In the genomic region with DNA sequence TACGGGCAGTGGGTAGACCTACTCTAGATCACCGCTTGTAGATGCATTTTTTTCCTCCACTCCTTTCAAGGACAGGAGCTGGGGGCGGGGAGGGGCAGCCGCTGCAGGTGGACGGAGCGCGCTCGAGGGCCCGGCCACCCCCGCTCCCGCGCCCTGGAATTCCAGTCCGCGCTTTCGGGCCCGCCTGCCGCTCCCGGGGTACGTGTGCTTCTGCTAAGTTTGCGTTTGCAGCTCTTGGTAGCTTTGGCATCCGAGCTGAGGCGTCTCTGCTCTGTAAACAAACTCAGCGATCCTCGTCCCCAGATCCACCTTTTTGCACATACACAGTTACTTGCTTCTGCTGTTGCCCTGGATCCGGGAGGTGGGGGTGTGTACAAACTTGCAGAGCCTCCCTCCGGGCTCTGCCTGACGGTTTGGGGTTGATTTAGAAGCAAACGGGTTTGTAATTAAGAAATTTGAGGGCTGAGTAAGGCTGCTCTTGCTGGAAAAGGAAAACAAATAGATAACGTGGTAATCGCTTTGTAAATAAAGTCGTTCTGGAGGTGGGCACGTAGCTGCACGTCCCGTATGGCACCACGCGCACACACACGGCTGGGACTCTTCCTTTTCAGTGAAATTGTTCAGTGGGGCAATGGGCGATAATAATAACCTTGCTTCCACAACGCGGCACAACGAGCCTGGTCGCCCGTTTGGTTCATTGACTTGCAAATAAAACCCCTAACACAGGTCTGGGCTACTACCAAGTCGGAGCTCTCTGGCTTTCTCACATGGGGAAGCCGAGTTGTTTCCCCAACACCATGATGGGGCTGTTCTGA, we compare ENCODE assay signal across 1 cellular context.
TF ChIP-seq lines count a peak whose summit lies in the region.

No MANE protein-coding gene starts in this region.

TF ChIP-seq in HEK293, 187 proteins besides CTCF, POLR2A, EP300 and RAD21 (continued from another document and continues in another):
- TF ChIP-seq, protein P1, sequence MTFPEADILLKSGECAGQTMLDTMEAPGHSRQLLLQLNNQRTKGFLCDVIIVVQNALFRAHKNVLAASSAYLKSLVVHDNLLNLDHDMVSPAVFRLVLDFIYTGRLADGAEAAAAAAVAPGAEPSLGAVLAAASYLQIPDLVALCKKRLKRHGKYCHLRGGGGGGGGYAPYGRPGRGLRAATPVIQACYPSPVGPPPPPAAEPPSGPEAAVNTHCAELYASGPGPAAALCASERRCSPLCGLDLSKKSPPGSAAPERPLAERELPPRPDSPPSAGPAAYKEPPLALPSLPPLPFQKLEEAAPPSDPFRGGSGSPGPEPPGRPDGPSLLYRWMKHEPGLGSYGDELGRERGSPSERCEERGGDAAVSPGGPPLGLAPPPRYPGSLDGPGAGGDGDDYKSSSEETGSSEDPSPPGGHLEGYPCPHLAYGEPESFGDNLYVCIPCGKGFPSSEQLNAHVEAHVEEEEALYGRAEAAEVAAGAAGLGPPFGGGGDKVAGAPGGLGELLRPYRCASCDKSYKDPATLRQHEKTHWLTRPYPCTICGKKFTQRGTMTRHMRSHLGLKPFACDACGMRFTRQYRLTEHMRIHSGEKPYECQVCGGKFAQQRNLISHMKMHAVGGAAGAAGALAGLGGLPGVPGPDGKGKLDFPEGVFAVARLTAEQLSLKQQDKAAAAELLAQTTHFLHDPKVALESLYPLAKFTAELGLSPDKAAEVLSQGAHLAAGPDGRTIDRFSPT (tag by site-specific recombination; IDR thresholded peaks at IDR 0.05), result peak; percentile 52
- peak; percentile 38 for TF ChIP-seq KLF9 (tag by site-specific recombination; IDR thresholded peaks at IDR 0.05; ENCODE audit: low read depth)
- TF ChIP-seq, protein P2, sequence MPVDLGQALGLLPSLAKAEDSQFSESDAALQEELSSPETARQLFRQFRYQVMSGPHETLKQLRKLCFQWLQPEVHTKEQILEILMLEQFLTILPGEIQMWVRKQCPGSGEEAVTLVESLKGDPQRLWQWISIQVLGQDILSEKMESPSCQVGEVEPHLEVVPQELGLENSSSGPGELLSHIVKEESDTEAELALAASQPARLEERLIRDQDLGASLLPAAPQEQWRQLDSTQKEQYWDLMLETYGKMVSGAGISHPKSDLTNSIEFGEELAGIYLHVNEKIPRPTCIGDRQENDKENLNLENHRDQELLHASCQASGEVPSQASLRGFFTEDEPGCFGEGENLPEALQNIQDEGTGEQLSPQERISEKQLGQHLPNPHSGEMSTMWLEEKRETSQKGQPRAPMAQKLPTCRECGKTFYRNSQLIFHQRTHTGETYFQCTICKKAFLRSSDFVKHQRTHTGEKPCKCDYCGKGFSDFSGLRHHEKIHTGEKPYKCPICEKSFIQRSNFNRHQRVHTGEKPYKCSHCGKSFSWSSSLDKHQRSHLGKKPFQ (tag by site-specific recombination; IDR thresholded peaks at IDR 0.05), result peak; percentile 58
- no peak for TF ChIP-seq GFI1B (tag by site-specific recombination; IDR thresholded peaks at IDR 0.05)
- no peak for TF ChIP-seq REPIN1 (tag by site-specific recombination; IDR thresholded peaks at IDR 0.05; ENCODE audit: low read depth)
- no peak for TF ChIP-seq YY2 (tag by site-specific recombination; IDR thresholded peaks at IDR 0.05)
- TF ChIP-seq ZNF510 (tag by site-specific recombination; IDR thresholded peaks at IDR 0.05; ENCODE audit: insufficient replicate concordance), result no peak
- no peak for TF ChIP-seq ZNF155 (tag by site-specific recombination; IDR thresholded peaks at IDR 0.05)
- no peak for TF ChIP-seq GLI4 (tag by site-specific recombination; IDR thresholded peaks at IDR 0.05)
- TF ChIP-seq, protein P3, sequence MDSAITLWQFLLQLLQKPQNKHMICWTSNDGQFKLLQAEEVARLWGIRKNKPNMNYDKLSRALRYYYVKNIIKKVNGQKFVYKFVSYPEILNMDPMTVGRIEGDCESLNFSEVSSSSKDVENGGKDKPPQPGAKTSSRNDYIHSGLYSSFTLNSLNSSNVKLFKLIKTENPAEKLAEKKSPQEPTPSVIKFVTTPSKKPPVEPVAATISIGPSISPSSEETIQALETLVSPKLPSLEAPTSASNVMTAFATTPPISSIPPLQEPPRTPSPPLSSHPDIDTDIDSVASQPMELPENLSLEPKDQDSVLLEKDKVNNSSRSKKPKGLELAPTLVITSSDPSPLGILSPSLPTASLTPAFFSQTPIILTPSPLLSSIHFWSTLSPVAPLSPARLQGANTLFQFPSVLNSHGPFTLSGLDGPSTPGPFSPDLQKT (IDR thresholded peaks at IDR 0.05; ENCODE audit: borderline replicate concordance, low read depth, low read length), result no peak
- TF ChIP-seq ZNF747 (tag by site-specific recombination; IDR thresholded peaks at IDR 0.05), result no peak
- peak; percentile 71 for TF ChIP-seq ZNF335 (tag by site-specific recombination; conservative IDR thresholded peaks at IDR 0.05)
- TF ChIP-seq ZNF624 (tag by site-specific recombination; IDR thresholded peaks at IDR 0.05), result no peak
- peak; percentile 74; the same call in 1 of the 2 replicates for TF ChIP-seq ZNF501 (tag by site-specific recombination; IDR thresholded peaks at IDR 0.05)
- TF ChIP-seq ZNF292 (tag by site-specific recombination; IDR thresholded peaks at IDR 0.05; ENCODE audit: borderline replicate concordance, low read depth), result no peak
- TF ChIP-seq, protein P4, sequence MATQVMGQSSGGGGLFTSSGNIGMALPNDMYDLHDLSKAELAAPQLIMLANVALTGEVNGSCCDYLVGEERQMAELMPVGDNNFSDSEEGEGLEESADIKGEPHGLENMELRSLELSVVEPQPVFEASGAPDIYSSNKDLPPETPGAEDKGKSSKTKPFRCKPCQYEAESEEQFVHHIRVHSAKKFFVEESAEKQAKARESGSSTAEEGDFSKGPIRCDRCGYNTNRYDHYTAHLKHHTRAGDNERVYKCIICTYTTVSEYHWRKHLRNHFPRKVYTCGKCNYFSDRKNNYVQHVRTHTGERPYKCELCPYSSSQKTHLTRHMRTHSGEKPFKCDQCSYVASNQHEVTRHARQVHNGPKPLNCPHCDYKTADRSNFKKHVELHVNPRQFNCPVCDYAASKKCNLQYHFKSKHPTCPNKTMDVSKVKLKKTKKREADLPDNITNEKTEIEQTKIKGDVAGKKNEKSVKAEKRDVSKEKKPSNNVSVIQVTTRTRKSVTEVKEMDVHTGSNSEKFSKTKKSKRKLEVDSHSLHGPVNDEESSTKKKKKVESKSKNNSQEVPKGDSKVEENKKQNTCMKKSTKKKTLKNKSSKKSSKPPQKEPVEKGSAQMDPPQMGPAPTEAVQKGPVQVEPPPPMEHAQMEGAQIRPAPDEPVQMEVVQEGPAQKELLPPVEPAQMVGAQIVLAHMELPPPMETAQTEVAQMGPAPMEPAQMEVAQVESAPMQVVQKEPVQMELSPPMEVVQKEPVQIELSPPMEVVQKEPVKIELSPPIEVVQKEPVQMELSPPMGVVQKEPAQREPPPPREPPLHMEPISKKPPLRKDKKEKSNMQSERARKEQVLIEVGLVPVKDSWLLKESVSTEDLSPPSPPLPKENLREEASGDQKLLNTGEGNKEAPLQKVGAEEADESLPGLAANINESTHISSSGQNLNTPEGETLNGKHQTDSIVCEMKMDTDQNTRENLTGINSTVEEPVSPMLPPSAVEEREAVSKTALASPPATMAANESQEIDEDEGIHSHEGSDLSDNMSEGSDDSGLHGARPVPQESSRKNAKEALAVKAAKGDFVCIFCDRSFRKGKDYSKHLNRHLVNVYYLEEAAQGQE (tag by site-specific recombination; IDR thresholded peaks at IDR 0.05), result 0 out of 2 replicates have a peak, but pooled peaks have one; percentile 10
- no peak for TF ChIP-seq ZNF202 (tag by site-specific recombination; IDR thresholded peaks at IDR 0.05; ENCODE audit: borderline replicate concordance)
- peak; percentile 81 for TF ChIP-seq ZNF629 (tag by site-specific recombination; IDR thresholded peaks at IDR 0.05)
- TF ChIP-seq, protein P5, sequence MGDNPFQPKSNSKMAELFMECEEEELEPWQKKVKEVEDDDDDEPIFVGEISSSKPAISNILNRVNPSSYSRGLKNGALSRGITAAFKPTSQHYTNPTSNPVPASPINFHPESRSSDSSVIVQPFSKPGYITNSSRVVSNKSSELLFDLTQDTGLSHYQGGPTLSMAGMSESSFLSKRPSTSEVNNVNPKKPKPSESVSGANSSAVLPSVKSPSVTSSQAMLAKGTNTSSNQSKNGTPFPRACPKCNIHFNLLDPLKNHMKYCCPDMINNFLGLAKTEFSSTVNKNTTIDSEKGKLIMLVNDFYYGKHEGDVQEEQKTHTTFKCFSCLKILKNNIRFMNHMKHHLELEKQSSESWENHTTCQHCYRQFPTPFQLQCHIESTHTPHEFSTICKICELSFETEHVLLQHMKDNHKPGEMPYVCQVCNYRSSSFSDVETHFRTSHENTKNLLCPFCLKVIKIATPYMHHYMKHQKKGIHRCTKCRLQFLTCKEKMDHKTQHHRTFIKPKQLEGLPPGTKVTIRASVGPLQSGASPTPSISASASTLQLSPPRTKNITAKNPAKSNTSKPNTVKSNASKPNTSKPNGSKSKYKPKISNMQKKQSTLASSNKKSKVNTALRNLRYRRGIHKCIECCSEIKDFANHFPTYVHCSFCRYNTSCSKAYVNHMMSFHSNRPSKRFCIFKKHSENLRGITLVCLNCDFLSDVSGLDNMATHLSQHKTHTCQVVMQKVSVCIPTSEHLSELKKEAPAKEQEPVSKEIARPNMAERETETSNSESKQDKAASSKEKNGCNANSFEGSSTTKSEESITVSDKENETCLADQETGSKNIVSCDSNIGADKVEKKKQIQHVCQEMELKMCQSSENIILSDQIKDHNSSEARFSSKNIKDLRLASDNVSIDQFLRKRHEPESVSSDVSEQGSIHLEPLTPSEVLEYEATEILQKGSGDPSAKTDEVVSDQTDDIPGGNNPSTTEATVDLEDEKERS (tag by site-specific recombination; IDR thresholded peaks at IDR 0.05), result no peak
- 0 out of 2 replicates have a peak, but pooled peaks have one; percentile 69 for TF ChIP-seq HOXC10 (CRISPR knock-in tag; IDR thresholded peaks at IDR 0.05)
- TF ChIP-seq ZNF544 (tag by site-specific recombination; IDR thresholded peaks at IDR 0.05), result no peak
- no peak for TF ChIP-seq ZNF146 (tag by site-specific recombination; IDR thresholded peaks at IDR 0.05)
- TF ChIP-seq, protein P6, sequence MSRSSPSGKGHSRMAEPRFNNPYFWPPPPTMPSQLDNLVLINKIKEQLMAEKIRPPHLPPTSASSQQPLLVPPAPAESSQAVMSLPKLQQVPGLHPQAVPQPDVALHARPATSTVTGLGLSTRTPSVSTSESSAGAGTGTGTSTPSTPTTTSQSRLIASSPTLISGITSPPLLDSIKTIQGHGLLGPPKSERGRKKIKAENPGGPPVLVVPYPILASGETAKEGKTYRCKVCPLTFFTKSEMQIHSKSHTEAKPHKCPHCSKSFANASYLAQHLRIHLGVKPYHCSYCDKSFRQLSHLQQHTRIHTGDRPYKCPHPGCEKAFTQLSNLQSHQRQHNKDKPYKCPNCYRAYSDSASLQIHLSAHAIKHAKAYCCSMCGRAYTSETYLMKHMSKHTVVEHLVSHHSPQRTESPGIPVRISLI (tag by site-specific recombination; IDR thresholded peaks at IDR 0.05), result no peak
- TF ChIP-seq ZSCAN30 (tag by site-specific recombination; IDR thresholded peaks at IDR 0.05), result peak; percentile 87; the same call in 1 of the 2 replicates
- peak; percentile 87 for TF ChIP-seq ZBTB20 (tag by site-specific recombination; IDR thresholded peaks at IDR 0.05)
- peak; percentile 97 for TF ChIP-seq ZNF600 (tag by site-specific recombination; IDR thresholded peaks at IDR 0.05)
- TF ChIP-seq ZNF366 (tag by site-specific recombination; conservative IDR thresholded peaks at IDR 0.05), result peak; percentile 77
- TF ChIP-seq ZBTB7A (tag by site-specific recombination; IDR thresholded peaks at IDR 0.05; ENCODE audit: low read depth), result 0 out of 2 replicates have a peak, but pooled peaks have one; percentile 25
- TF ChIP-seq, protein P7, sequence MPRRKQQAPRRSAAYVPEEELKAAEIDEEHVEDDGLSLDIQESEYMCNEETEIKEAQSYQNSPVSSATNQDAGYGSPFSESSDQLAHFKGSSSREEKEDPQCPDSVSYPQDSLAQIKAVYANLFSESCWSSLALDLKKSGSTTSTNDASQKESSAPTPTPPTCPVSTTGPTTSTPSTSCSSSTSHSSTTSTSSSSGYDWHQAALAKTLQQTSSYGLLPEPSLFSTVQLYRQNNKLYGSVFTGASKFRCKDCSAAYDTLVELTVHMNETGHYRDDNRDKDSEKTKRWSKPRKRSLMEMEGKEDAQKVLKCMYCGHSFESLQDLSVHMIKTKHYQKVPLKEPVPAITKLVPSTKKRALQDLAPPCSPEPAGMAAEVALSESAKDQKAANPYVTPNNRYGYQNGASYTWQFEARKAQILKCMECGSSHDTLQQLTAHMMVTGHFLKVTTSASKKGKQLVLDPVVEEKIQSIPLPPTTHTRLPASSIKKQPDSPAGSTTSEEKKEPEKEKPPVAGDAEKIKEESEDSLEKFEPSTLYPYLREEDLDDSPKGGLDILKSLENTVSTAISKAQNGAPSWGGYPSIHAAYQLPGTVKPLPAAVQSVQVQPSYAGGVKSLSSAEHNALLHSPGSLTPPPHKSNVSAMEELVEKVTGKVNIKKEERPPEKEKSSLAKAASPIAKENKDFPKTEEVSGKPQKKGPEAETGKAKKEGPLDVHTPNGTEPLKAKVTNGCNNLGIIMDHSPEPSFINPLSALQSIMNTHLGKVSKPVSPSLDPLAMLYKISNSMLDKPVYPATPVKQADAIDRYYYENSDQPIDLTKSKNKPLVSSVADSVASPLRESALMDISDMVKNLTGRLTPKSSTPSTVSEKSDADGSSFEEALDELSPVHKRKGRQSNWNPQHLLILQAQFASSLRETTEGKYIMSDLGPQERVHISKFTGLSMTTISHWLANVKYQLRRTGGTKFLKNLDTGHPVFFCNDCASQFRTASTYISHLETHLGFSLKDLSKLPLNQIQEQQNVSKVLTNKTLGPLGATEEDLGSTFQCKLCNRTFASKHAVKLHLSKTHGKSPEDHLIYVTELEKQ (tag by site-specific recombination; IDR thresholded peaks at IDR 0.05; ENCODE audit: borderline replicate concordance), result no peak
- peak; percentile 77 for TF ChIP-seq BCL11B (tag by site-specific recombination; IDR thresholded peaks at IDR 0.05; ENCODE audit: low read depth)
- TF ChIP-seq HOXA7 (CRISPR knock-in tag; IDR thresholded peaks at IDR 0.05; ENCODE audit: borderline replicate concordance), result no peak
- TF ChIP-seq MYNN (tag by site-specific recombination; IDR thresholded peaks at IDR 0.05; ENCODE audit: borderline replicate concordance), result no peak
- no peak for TF ChIP-seq ZBTB21 (tag by site-specific recombination; IDR thresholded peaks at IDR 0.05)
- TF ChIP-seq ZEB2 (tag by site-specific recombination; IDR thresholded peaks at IDR 0.05), result peak; percentile 96
- TF ChIP-seq ZNF37A (tag by site-specific recombination; IDR thresholded peaks at IDR 0.05), result no peak
